ENCODE assay signal across 13 cellular contexts in genomic region chr18:66749475-66750035, GRCh38.
"Had no signal": no experiment of that assay in that cellular context is flagged by ENCODE, and none has a peak within 500 bp of the region (broad histone marks: within the 10 kb centered on the region; RNA-seq: fewer than 3 reads in every experiment).

No MANE protein-coding gene starts in this region.

- H3K4me1 ChIP-seq: ascending aorta, psoas muscle, right lobe of liver, spleen, suprapubic skin had no signal

- H3K36me3 ChIP-seq: ascending aorta, cardiac muscle cell, right lobe of liver, spleen, suprapubic skin had no signal

- H3K27me3 ChIP-seq: ascending aorta, cardiac muscle cell, right lobe of liver, spleen, suprapubic skin had no signal

- H3K9me3 ChIP-seq: ascending aorta, psoas muscle, right lobe of liver, spleen, suprapubic skin had no signal

- H3K4me3 ChIP-seq: ascending aorta, cardiac muscle cell, psoas muscle, right lobe of liver, spleen, suprapubic skin had no signal

- H3K27ac ChIP-seq: ascending aorta, cardiac muscle cell, psoas muscle, right lobe of liver, spleen, suprapubic skin had no signal

- DNase-seq: activated CD4-positive, alpha-beta memory T cell treated with anti-CD3 and anti-CD28 coated beads for 36 hours; activated CD4-positive, alpha-beta T cell treated with anti-CD3 and anti-CD28 coated beads for 36 hours; activated CD8-positive, alpha-beta memory T cell treated with anti-CD3 and anti-CD28 coated beads, Interleukin-2, amount 10 ng/mL, durations not matched to agents 7 days and 5 days; activated naive CD4-positive, alpha-beta T cell treated with anti-CD3 and anti-CD28 coated beads for 36 hours; activated T-cell treated with anti-CD3 and anti-CD28 coated beads, Interleukin-2, amount 50 U/mL, for 1 hour; effector CD4-positive, alpha-beta T cell; islet precursor cell; psoas muscle; right lobe of liver; spleen had no signal
